Comparison of ENCODE assay signal across 8 cellular contexts in genomic region chr17:74212262-74212912, GRCh38. TPM values are rescaled to one million over a fixed set of nuclear protein-coding genes. Genes with fewer than 3 reads are reported as not detected.
DNase-seq lines count a peak whose midpoint lies in the region; ATAC-seq and TF ChIP-seq lines count a peak whose summit lies in the region.

No MANE protein-coding gene starts in this region.

- H3K9me3 Mint-ChIP-seq in activated T-cell treated with anti-CD3 and anti-CD28 coated beads, Interleukin-2, amount 50 U/mL, for 24 hours: no peaks in the 10 kb centered on the region

- H3K9ac ChIP-seq in ES-I3 (ENCODE audit: low read depth, low read length): peak overlapping the region; percentile 64

- TF ChIP-seq POLR2A in prostate gland (IDR thresholded peaks at IDR 0.05): no peak

- H3K4me1 ChIP-seq in ES-I3 (ENCODE audit: insufficient read depth, low read length) (peaks cover 28% of the 10 kb centered on the region; the same call in 1 of the 2 replicates), prostate gland (replicated peaks) (peaks cover 7% of the 10 kb centered on the region)

- POLR2A ChIA-PET in HEK293T (lab: Yijun Ruan, JAX): interaction anchor here (0.9 to 1.4 kb wide), 4 partner anchors 9 to 84 kb away, joined by 3 to 10 read pairs (median 6); partner anchors contain the start of gene RPL38

- peak overlapping the region; percentile 68 for H3K4me3 Mint-ChIP-seq in activated T-cell treated with anti-CD3 and anti-CD28 coated beads, Interleukin-2, amount 50 U/mL, for 24 hours

- CTCF ChIA-PET in HEK293T (lab: Yijun Ruan, JAX): interaction anchor here (1.0 kb wide), 1 partner anchor 84 kb away, joined by 3 read pairs; no protein-coding TSS in a partner anchor

- H3K4me1 Mint-ChIP-seq in activated T-cell treated with anti-CD3 and anti-CD28 coated beads, Interleukin-2, amount 50 U/mL, for 24 hours (ENCODE audit: low read depth): peaks cover 80% of the 10 kb centered on the region

- intact Hi-C loops in prostate gland (cut with DNase I): loop anchor here (5.0 kb wide), 3 partner anchors 85 to 240 kb away; partner anchors contain the start of gene GPR142

- H3K4me3 ChIP-seq in prostate gland: peak overlapping the region; percentile 34 to 44

- peaks cover 49% of the 10 kb centered on the region for H3K36me3 Mint-ChIP-seq in activated T-cell treated with anti-CD3 and anti-CD28 coated beads, Interleukin-2, amount 50 U/mL, for 24 hours (ENCODE audit: low read depth)

- no peak for TF ChIP-seq CTCF in prostate gland (IDR thresholded peaks at IDR 0.05)

- WGBS in prostate gland: 4% methylated on average over 41 of the region's 44 CpGs

- H3K27ac ChIP-seq in prostate gland: peak overlapping the region; percentile 74

- H3K9me3 ChIP-seq in ES-I3 (ENCODE audit: control insufficient read depth, insufficient read depth, low read length): no peaks in the 10 kb centered on the region
- no peaks in the 10 kb centered on the region for H3K9me3 ChIP-seq in prostate gland

- no peaks in the 10 kb centered on the region for H3K27me3 ChIP-seq in prostate gland (replicated peaks; ENCODE audit: insufficient read depth)

- DNase-seq in activated T-cell treated with anti-CD3 and anti-CD28 coated beads, Interleukin-2, amount 50 U/mL, for 24 hours: peak; percentile 60
- DNase-seq in glomerular visceral epithelial cell (ENCODE audit: extremely low spot score) (peak; percentile 26), prostate gland (ENCODE audit: low spot score) (no peak), NCI-H69 (lab: John Stamatoyannopoulos, UW) (no peak), HEK293T (ENCODE audit: extremely low spot score) (no peak)

- H3K36me3 ChIP-seq in ES-I3 (ENCODE audit: insufficient read depth, low read length): peaks cover 18% of the 10 kb centered on the region
- peaks cover 0 to 2% of the 10 kb centered on the region in 2 donors for H3K36me3 ChIP-seq in prostate gland

- H3K27ac Mint-ChIP-seq in activated T-cell treated with anti-CD3 and anti-CD28 coated beads, Interleukin-2, amount 50 U/mL, for 24 hours: peak overlapping the region; percentile 80

- peak; percentile 12 for ATAC-seq in HG03175 (IDR thresholded peaks at IDR 0.05; ENCODE audit: unreplicated experiment)
- no peak for ATAC-seq in HG02840 (IDR thresholded peaks at IDR 0.05; ENCODE audit: low FRiP score, unreplicated experiment)

- no peaks in the 10 kb centered on the region for H3K27me3 Mint-ChIP-seq in activated T-cell treated with anti-CD3 and anti-CD28 coated beads, Interleukin-2, amount 50 U/mL, for 24 hours

TF ChIP-seq in HEK293T, 16 proteins besides CTCF, POLR2A, EP300 and RAD21:
- TF ChIP-seq LEF1 (IDR thresholded peaks at IDR 0.05; ENCODE audit: borderline replicate concordance): no peak
- no peak for TF ChIP-seq L3MBTL2 (conservative IDR thresholded peaks at IDR 0.05)
- TF ChIP-seq ZNF384 (IDR thresholded peaks at IDR 0.05): no peak
- TF ChIP-seq NFRKB (IDR thresholded peaks at IDR 0.05): no peak
- TF ChIP-seq CTBP1 (IDR thresholded peaks at IDR 0.05; ENCODE audit: borderline replicate concordance): no peak

RNA-seq across cellular contexts. Expression of gene TTYH2, which starts 1.0 kb away (rescaled TPM):
- total RNA-seq in prostate gland: 10 to 100 TPM in 1 of 2 donors, 1 to 10 TPM in 1; 7.7 to 43.3 TPM

RNA-seq across cellular contexts. Expression of gene RPL38, which starts 8.9 kb away (rescaled TPM):
- 100 to 1,000 TPM; 531 to 611 TPM for total RNA-seq in prostate gland

Comparison
In these comparisons a context has a peak if more than half of its experiments do, and no peak if none do; other contexts are left out.
1. DNase-seq: peak in activated T-cell treated with anti-CD3 and anti-CD28 coated beads, Interleukin-2, amount 50 U/mL, for 24 hours (single experiment) and glomerular visceral epithelial cell (single experiment); none in prostate gland (single experiment), NCI-H69 (single experiment) and HEK293T (single experiment).